In the genomic region with DNA sequence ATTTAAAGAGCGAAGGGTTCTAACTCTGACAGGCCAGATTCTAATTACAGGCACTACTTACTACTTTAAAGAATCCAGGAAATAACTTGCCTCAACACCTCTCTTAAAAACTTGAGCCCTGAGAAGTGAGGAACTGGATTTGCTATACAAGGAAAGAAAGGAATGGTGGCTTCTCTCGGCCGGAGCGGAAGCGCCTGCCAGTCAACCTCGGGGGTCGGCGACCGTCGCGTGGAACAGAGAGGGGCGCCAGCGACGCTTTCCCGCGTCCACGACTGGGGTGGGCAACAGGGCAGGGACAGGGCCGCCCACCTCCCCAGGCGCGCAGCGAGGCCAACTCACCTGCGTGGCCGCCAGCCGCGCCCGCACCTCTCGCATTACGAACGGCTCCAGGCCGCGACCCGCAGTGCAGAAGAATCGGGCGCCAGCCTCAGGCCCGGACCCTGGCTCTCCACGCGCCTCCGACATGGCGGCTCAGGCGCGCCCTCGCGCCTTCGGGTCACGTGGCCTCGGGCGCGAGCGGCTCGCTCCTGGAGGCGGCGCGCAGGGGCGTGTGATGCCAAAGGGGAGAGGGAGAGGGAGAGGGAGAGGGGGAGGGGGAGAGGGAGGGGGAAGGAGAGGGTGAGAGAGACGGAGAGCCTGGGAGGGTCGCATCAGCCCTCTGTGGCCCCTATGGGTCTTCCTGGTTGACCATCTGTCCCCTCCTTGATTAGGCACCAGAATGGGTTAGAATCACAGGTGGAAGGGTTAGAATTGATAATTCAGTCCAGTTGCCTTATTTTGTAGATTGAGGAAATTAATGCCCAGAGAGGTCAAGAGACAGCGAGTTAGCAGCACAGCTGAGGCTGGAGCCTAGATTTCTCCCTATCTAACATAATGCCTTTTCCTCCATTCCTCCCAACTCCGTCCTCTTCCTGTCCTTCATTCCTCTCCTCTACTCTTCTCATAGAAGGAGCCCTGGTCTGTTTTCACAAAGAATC, we compare ENCODE assay signal across 8 cellular contexts. TPM values are rescaled to one million over a fixed set of nuclear protein-coding genes. Genes with fewer than 3 reads are reported as not detected.
DNase-seq lines count a peak whose midpoint lies in the region.

A gene with protein sequence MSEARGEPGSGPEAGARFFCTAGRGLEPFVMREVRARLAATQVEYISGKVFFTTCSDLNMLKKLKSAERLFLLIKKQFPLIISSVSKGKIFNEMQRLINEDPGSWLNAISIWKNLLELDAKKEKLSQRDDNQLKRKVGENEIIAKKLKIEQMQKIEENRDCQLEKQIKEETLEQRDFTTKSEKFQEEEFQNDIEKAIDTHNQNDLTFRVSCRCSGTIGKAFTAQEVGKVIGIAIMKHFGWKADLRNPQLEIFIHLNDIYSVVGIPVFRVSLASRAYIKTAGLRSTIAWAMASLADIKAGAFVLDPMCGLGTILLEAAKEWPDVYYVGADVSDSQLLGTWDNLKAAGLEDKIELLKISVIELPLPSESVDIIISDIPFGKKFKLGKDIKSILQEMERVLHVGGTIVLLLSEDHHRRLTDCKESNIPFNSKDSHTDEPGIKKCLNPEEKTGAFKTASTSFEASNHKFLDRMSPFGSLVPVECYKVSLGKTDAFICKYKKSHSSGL (minus strand): TSS at position 484 of the 977 bp plus-strand sequence. CDS start 19 bp downstream, at position 465.

- peak within 1 kb of the TSS; percentile 86 for H3K4me3 ChIP-seq in GM23248

- H3K27ac Mint-ChIP-seq in activated naive CD4-positive, alpha-beta T cell treated with anti-CD3 and anti-CD28 coated beads for 36 hours, result peak within 1 kb of the TSS; percentile 85

- H3K4me3 Mint-ChIP-seq in activated naive CD4-positive, alpha-beta T cell treated with anti-CD3 and anti-CD28 coated beads for 36 hours, result peak within 1 kb of the TSS; percentile 77

- H3K27ac ChIP-seq in GM23248, result peak within 1 kb of the TSS; percentile 11; the same call in 1 of the 2 replicates
- H3K27ac ChIP-seq in temporal lobe (ENCODE audit: low read depth, low read length), result peak within 1 kb of the TSS; percentile 17

- H3F3A ChIP-seq in GM23248 (ENCODE audit: insufficient read depth), result 0 out of 2 replicates have a peak, but pooled peaks cover 3% of the 10 kb centered on the region

- intact Hi-C loops in activated naive CD4-positive, alpha-beta T cell treated with anti-CD3 and anti-CD28 coated beads for 36 hours (cut with micrococcal nuclease), result loop anchor here (5.0 kb wide), 2 partner anchors 342 to 657 kb away; a partner anchor contains a TSS

- DNase-seq in ELF-1 (ENCODE audit: low read depth, low spot score), result peak; percentile 83
- DNase-seq in GM23248, result peak; percentile 88
- peak; percentile 59 for DNase-seq in Kasumi-1 (lab: John Stamatoyannopoulos, UW)
- DNase-seq in SK-MEL-5 (ENCODE audit: low read depth, low spot score), result peak; percentile 86
- DNase-seq in activated naive CD4-positive, alpha-beta T cell treated with anti-CD3 and anti-CD28 coated beads for 36 hours, result peak; percentile 68
- peak; percentile 78 for DNase-seq in germinal center (ENCODE audit: low spot score)
- peak in 47 of 56 donors; percentile 5 to 80 (median 47) for DNase-seq in nucleus accumbens (lab: John Stamatoyannopoulos, UW)

- peak within 1 kb of the TSS; percentile 91 for H3K9ac ChIP-seq in GM23248

- H3K4me2 ChIP-seq in GM23248 (ENCODE audit: unreplicated experiment), result peak within 1 kb of the TSS; percentile 96

- no peaks in the 10 kb centered on the region for H3K27me3 Mint-ChIP-seq in activated naive CD4-positive, alpha-beta T cell treated with anti-CD3 and anti-CD28 coated beads for 36 hours (ENCODE audit: low read depth)

- H3K27me3 ChIP-seq in GM23248 (replicated peaks; ENCODE audit: insufficient read depth), result no peaks in the 10 kb centered on the region

- CTCF ChIA-PET in activated naive CD4-positive, alpha-beta T cell treated with anti-CD3 and anti-CD28 coated beads for 36 hours (lab: Charles Lee), result no interaction called here

- H3K4me1 ChIP-seq in GM23248 (ENCODE audit: insufficient read depth), result peaks cover 22% of the 10 kb centered on the region

- H3K4me1 Mint-ChIP-seq in activated naive CD4-positive, alpha-beta T cell treated with anti-CD3 and anti-CD28 coated beads for 36 hours (ENCODE audit: low read depth), result peaks cover 55% of the 10 kb centered on the region

- in situ Hi-C loops in GM23248 (cut with MboI) (no loop called here), SK-MEL-5 (cut with HindIII; ENCODE audit: low pct_unique_long_range_greater_than_20kb, low sequenced_read_pairs) (no loop called here)

- peaks cover 48% of the 10 kb centered on the region for H3K79me2 ChIP-seq in GM23248 (ENCODE audit: insufficient read depth)

- H3K9me2 ChIP-seq in GM23248 (ENCODE audit: insufficient read depth), result no peaks in the 10 kb centered on the region

- H3K36me3 ChIP-seq in GM23248 (ENCODE audit: low read depth), result no peaks in the 10 kb centered on the region

- H3K9me3 ChIP-seq in GM23248 (ENCODE audit: low read depth), result no peaks in the 10 kb centered on the region

- peak within 1 kb of the TSS; percentile 92 for H2AFZ ChIP-seq in GM23248

- no peaks in the 10 kb centered on the region for H3K9me3 Mint-ChIP-seq in activated naive CD4-positive, alpha-beta T cell treated with anti-CD3 and anti-CD28 coated beads for 36 hours

- WGBS in GM23248 (ENCODE audit: low coverage in 1 of 2, low lambda C conversion rate in 2 of 2, missing lambda C conversion rate in 2 of 2), 2 experiments, result 2 to 3% methylated on average over 56 to 58 of the region's 58 CpGs

- H3K36me3 Mint-ChIP-seq in activated naive CD4-positive, alpha-beta T cell treated with anti-CD3 and anti-CD28 coated beads for 36 hours (ENCODE audit: low read depth), result peaks cover 18% of the 10 kb centered on the region

- H4K20me1 ChIP-seq in GM23248 (ENCODE audit: insufficient read depth), result no peaks in the 10 kb centered on the region

RNA-seq across cellular contexts. Expression of the gene that starts here (rescaled TPM):
- 5.6 and 13.9 TPM in 2 replicates for total RNA-seq in GM23248 (2014; rRNA removed; shearing (Covaris generic))
- 4.1 and 5.8 TPM in 2 replicates for polyA plus RNA-seq in GM23248 (2016; fragmentation: Nextera tagmentation; extraction: Ambion mirVana)
- total RNA-seq in SK-MEL-5 (2014; rRNA removed; shearing (Covaris generic)), result 12.1 and 14.7 TPM in 2 replicates
- polyA plus RNA-seq in SK-MEL-5 (2015; cell fraction: cytosol; rRNA removed), result 6.8 and 9.0 TPM in 2 replicates
- 43.6 and 56.9 TPM in 2 replicates for polyA plus RNA-seq in SK-MEL-5 (2015; cell fraction: nucleus; rRNA removed)
- 10 to 100 TPM; 13.6 to 13.8 TPM for total RNA-seq in activated naive CD4-positive, alpha-beta T cell treated with anti-CD3 and anti-CD28 coated beads for 36 hours
- total RNA-seq in temporal lobe, result 12.0 TPM

Comparison
In these comparisons a context has a peak if more than half of its experiments do, and no peak if none do; other contexts are left out.
1. Peak in every context shown above with its lines: DNase-seq, H3K4me3 ChIP-seq and H3K27ac ChIP-seq.